Comparison of ENCODE assay signal across 22 cellular contexts in genomic region chr2:86521922-86522321, GRCh38.
"Had no signal": no experiment of that assay in that cellular context is flagged by ENCODE, and none has a peak within 500 bp of the region (broad histone marks: within the 10 kb centered on the region; RNA-seq: fewer than 3 reads in every experiment).

No MANE protein-coding gene starts in this region.

- ATAC-seq: effector memory CD8-positive, alpha-beta T cell; foreskin keratinocyte; gastrocnemius medialis; gastroesophageal sphincter; heart left ventricle; heart right ventricle had no signal

- H3K4me3 ChIP-seq: colonic mucosa, coronary artery, dorsolateral prefrontal cortex, esophagus muscularis mucosa, esophagus squamous epithelium, gastrocnemius medialis, gastroesophageal sphincter, heart left ventricle, heart right ventricle had no signal

- H3K36me3 ChIP-seq: colonic mucosa had no signal

- H3K27me3 ChIP-seq: colonic mucosa, dorsolateral prefrontal cortex, esophagus muscularis mucosa, esophagus squamous epithelium, foreskin keratinocyte, gastrocnemius medialis, gastroesophageal sphincter, heart left ventricle, heart right ventricle had no signal

- H3K9me3 ChIP-seq: colonic mucosa, esophagus squamous epithelium, gastrocnemius medialis, gastroesophageal sphincter had no signal

- DNase-seq: colonic mucosa; cortex of kidney; dermis blood vessel endothelial cell; dorsolateral prefrontal cortex; effector CD4-positive, alpha-beta T cell; effector CD8-positive, alpha-beta T cell; effector memory CD4-positive, alpha-beta T cell; effector memory CD8-positive, alpha-beta T cell; endodermal cell; erythroblast; esophagus squamous epithelium; foreskin fibroblast; foreskin keratinocyte; foreskin melanocyte; gastrocnemius medialis; glutamatergic neuron; heart left ventricle; heart right ventricle had no signal

- H3K27ac ChIP-seq: colonic mucosa, coronary artery, dorsolateral prefrontal cortex, epithelial cell of prostate, esophagus muscularis mucosa, esophagus squamous epithelium, foreskin keratinocyte, gastrocnemius medialis, gastroesophageal sphincter, heart left ventricle, heart right ventricle had no signal
